ENCODE assay signal across 8 cellular contexts in genomic region chr7:44213872-44214595, GRCh38. TPM values are rescaled to one million over a fixed set of nuclear protein-coding genes. Genes with fewer than 3 reads are reported as not detected.
A peak's percentile ranks its signal among the peaks of the same experiment; 100 is the strongest.
DNase-seq lines count a peak whose midpoint lies in the region; TF ChIP-seq lines count a peak whose summit lies in the region.

No MANE protein-coding gene starts in this region.

- DNase-seq in Caki2 (ENCODE audit: low read depth) (peak; percentile 53), NCI-H69 (lab: John Stamatoyannopoulos, UW) (peak; percentile 88), MCF 10A (ENCODE audit: unreplicated experiment) (peak; percentile 66), lung microvascular endothelial cell (ENCODE audit: low read depth in 2 of 2) (peak; percentile 34 to 58), activated gamma-delta T cell (lab: John Stamatoyannopoulos, UW) (no peak), middle frontal gyrus (ENCODE audit: extremely low spot score, low spot score) (no peak)
- DNase-seq in stimulated activated CD4-positive, alpha-beta T cell treated with anti-CD3 and anti-CD28 coated beads, Interleukin-4, amount 100 ng/mL, for 1 hour: no peak

- TF ChIP-seq CTCF in HEK293 (tag by site-specific recombination; IDR thresholded peaks at IDR 0.05) (peak; percentile 79), MCF 10A (IDR thresholded peaks at IDR 0.05; ENCODE audit: unreplicated experiment) (peak; percentile 30)

- H3K4me3 ChIP-seq in HEK293 (ENCODE audit: low read depth, low read length): no peak overlapping the region

- H3K9me3 Mint-ChIP-seq in MCF 10A (ENCODE audit: unreplicated experiment): no peaks in the 10 kb centered on the region

- POLR2A ChIA-PET in HEK293 (lab: Yijun Ruan, JAX) (interaction anchor here (0.9 to 1.7 kb wide), 3 partner anchors 13 to 367 kb away, joined by 3 to 5 read pairs (median 4); partner anchors contain the start of gene YKT6), MCF 10A (lab: Yijun Ruan, JAX) (interaction anchor here (1.6 kb wide), 1 partner anchor 11 kb away, joined by 3 read pairs; no protein-coding TSS in a partner anchor)

- no peaks in the 10 kb centered on the region for H3K4me1 ChIP-seq in HEK293 (ENCODE audit: control insufficient read depth, insufficient read depth, low read length)

- H3K4me1 Mint-ChIP-seq in MCF 10A (ENCODE audit: insufficient read depth, unreplicated experiment): no peaks in the 10 kb centered on the region

- H3K27ac Mint-ChIP-seq in MCF 10A (ENCODE audit: low read depth, unreplicated experiment): no peak overlapping the region

- CTCF ChIA-PET in HEK293 (lab: Yijun Ruan, JAX): interaction anchor here (0.7 to 3.3 kb wide), 12 partner anchors 8 to 351 kb away, joined by 3 to 13 read pairs (median 4); no protein-coding TSS in a partner anchor
- CTCF ChIA-PET in MCF 10A (lab: Yijun Ruan, JAX): interaction anchor here (0.6 to 1.3 kb wide), 6 partner anchors 8 to 491 kb away, joined by 3 to 7 read pairs (median 3); no protein-coding TSS in a partner anchor

- peaks cover 2 to 42% of the 10 kb centered on the region in 2 experiments; a peak in 1 of 3 replicates for H3K36me3 ChIP-seq in HEK293 (ENCODE audit: control insufficient read depth in 2 of 2, insufficient read depth in 1 of 2, low read length in 2 of 2)

- in situ Hi-C loops in Caki2 (cut with HindIII; ENCODE audit: low pct_unique_long_range_greater_than_20kb, low sequenced_read_pairs): no loop called here

- no peaks in the 10 kb centered on the region for H3K9me3 ChIP-seq in HEK293 (ENCODE audit: control insufficient read depth, insufficient read depth, low read depth, low read length)

- no peak overlapping the region for H3K4me3 Mint-ChIP-seq in MCF 10A (ENCODE audit: unreplicated experiment)

- no peak overlapping the region for H3K27ac ChIP-seq in HEK293 (ENCODE audit: extremely low read depth, low read depth, low read length)

- no peaks in the 10 kb centered on the region for H3K27me3 Mint-ChIP-seq in MCF 10A (ENCODE audit: insufficient read depth, unreplicated experiment)

- BruUV-seq in MCF 10A (replicated peaks; lab: Mats Ljungman, UMichigan): no TSS peak

- peaks cover 37% of the 10 kb centered on the region for H3K36me3 Mint-ChIP-seq in MCF 10A (ENCODE audit: insufficient read depth, unreplicated experiment)

- intact Hi-C loops in MCF 10A (cut with micrococcal nuclease): no loop called here

TF ChIP-seq in HEK293, 187 proteins besides CTCF, POLR2A, EP300 and RAD21:
- peak; percentile 48; the same call in 1 of the 2 replicates for TF ChIP-seq ZNF654 (tag by site-specific recombination; IDR thresholded peaks at IDR 0.05; ENCODE audit: low read depth)
- TF ChIP-seq ZFHX2 (tag by site-specific recombination; conservative IDR thresholded peaks at IDR 0.05): no peak
- TF ChIP-seq KLF8 (tag by site-specific recombination; IDR thresholded peaks at IDR 0.05): peak; percentile 63; the same call in 1 of the 2 replicates
- TF ChIP-seq ZIC2 (tag by site-specific recombination; IDR thresholded peaks at IDR 0.05): peak; percentile 27
- no peak for TF ChIP-seq KLF10 (tag by site-specific recombination; IDR thresholded peaks at IDR 0.05)
- peak; percentile 75; the same call in 1 of the 2 replicates for TF ChIP-seq ZNF660 (tag by site-specific recombination; IDR thresholded peaks at IDR 0.05)
- no peak for TF ChIP-seq ZNF48 (tag by site-specific recombination; IDR thresholded peaks at IDR 0.05)
- TF ChIP-seq ZNF600 (tag by site-specific recombination; IDR thresholded peaks at IDR 0.05): peak; percentile 51; the same call in 1 of the 2 replicates
- TF ChIP-seq ZNF350 (tag by site-specific recombination; IDR thresholded peaks at IDR 0.05): no peak
- TF ChIP-seq ZNF2 (tag by site-specific recombination; IDR thresholded peaks at IDR 0.05): 0 out of 2 replicates have a peak, but pooled peaks have one; percentile 66
- TF ChIP-seq ZNF112 (tag by site-specific recombination; IDR thresholded peaks at IDR 0.05): no peak
- TF ChIP-seq SCRT2 (tag by site-specific recombination; IDR thresholded peaks at IDR 0.05): peak; percentile 70
- TF ChIP-seq, protein P1, sequence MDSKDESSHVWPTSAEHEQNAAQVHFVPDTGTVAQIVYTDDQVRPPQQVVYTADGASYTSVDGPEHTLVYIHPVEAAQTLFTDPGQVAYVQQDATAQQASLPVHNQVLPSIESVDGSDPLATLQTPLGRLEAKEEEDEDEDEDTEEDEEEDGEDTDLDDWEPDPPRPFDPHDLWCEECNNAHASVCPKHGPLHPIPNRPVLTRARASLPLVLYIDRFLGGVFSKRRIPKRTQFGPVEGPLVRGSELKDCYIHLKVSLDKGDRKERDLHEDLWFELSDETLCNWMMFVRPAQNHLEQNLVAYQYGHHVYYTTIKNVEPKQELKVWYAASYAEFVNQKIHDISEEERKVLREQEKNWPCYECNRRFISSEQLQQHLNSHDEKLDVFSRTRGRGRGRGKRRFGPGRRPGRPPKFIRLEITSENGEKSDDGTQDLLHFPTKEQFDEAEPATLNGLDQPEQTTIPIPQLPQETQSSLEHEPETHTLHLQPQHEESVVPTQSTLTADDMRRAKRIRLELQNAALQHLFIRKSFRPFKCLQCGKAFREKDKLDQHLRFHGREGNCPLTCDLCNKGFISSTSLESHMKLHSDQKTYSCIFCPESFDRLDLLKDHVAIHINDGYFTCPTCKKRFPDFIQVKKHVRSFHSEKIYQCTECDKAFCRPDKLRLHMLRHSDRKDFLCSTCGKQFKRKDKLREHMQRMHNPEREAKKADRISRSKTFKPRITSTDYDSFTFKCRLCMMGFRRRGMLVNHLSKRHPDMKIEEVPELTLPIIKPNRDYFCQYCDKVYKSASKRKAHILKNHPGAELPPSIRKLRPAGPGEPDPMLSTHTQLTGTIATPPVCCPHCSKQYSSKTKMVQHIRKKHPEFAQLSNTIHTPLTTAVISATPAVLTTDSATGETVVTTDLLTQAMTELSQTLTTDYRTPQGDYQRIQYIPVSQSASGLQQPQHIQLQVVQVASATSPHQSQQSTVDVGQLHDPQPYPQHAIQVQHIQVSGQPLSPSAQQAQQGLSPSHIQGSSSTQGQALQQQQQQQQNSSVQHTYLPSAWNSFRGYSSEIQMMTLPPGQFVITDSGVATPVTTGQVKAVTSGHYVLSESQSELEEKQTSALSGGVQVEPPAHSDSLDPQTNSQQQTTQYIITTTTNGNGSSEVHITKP (tag by site-specific recombination; IDR thresholded peaks at IDR 0.05): no peak
- no peak for TF ChIP-seq KLF1 (tag by site-specific recombination; IDR thresholded peaks at IDR 0.05)
- TF ChIP-seq ZSCAN30 (tag by site-specific recombination; IDR thresholded peaks at IDR 0.05): peak; percentile 30; the same call in 1 of the 2 replicates
- TF ChIP-seq BCL6B (tag by site-specific recombination; IDR thresholded peaks at IDR 0.05): no peak
- no peak for TF ChIP-seq ZNF114 (tag by site-specific recombination; IDR thresholded peaks at IDR 0.05)
- TF ChIP-seq ZNF510 (tag by site-specific recombination; IDR thresholded peaks at IDR 0.05; ENCODE audit: insufficient replicate concordance): no peak
- peak; percentile 94 for TF ChIP-seq ZBTB17 (tag by site-specific recombination; IDR thresholded peaks at IDR 0.05)
- TF ChIP-seq, protein P2, sequence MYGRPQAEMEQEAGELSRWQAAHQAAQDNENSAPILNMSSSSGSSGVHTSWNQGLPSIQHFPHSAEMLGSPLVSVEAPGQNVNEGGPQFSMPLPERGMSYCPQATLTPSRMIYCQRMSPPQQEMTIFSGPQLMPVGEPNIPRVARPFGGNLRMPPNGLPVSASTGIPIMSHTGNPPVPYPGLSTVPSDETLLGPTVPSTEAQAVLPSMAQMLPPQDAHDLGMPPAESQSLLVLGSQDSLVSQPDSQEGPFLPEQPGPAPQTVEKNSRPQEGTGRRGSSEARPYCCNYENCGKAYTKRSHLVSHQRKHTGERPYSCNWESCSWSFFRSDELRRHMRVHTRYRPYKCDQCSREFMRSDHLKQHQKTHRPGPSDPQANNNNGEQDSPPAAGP (tag by site-specific recombination; IDR thresholded peaks at IDR 0.05): peak; percentile 85
- no peak for TF ChIP-seq ZNF843 (tag by site-specific recombination; IDR thresholded peaks at IDR 0.05)
- TF ChIP-seq ZNF10 (tag by site-specific recombination; IDR thresholded peaks at IDR 0.05): peak; percentile 83
- TF ChIP-seq, protein P3, sequence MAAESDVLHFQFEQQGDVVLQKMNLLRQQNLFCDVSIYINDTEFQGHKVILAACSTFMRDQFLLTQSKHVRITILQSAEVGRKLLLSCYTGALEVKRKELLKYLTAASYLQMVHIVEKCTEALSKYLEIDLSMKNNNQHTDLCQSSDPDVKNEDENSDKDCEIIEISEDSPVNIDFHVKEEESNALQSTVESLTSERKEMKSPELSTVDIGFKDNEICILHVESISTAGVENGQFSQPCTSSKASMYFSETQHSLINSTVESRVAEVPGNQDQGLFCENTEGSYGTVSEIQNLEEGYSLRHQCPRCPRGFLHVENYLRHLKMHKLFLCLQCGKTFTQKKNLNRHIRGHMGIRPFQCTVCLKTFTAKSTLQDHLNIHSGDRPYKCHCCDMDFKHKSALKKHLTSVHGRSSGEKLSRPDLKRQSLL (tag by site-specific recombination; IDR thresholded peaks at IDR 0.05): no peak
- no peak for TF ChIP-seq ZFP3 (tag by site-specific recombination; IDR thresholded peaks at IDR 0.05; ENCODE audit: low read depth)

RNA-seq across cellular contexts. Expression of gene YKT6, which starts 13.3 kb away (rescaled TPM):
- 71.2 and 102 TPM in 2 replicates for total RNA-seq in Caki2 (2014; rRNA removed; shearing (Covaris generic); ENCODE audit: low replicate concordance)
- total RNA-seq in MCF 10A (2022) (107 and 153 TPM in 2 replicates), lung microvascular endothelial cell (75.0 and 78.9 TPM in 2 replicates)

RNA-seq across cellular contexts. Expression of gene GCK, which starts 24.8 kb away (rescaled TPM):
- total RNA-seq in Caki2 (2014; rRNA removed; shearing (Covaris generic); ENCODE audit: low replicate concordance): not detected in 2 replicates
- total RNA-seq in MCF 10A (2022): not detected in 2 replicates
- total RNA-seq in lung microvascular endothelial cell: 0.20 and 0.22 TPM in 2 replicates

Comparison
In these comparisons a context has a peak if more than half of its experiments do, and no peak if none do; other contexts are left out.
1. DNase-seq: peak in Caki2 (single experiment), NCI-H69 (single experiment), MCF 10A (single experiment) and lung microvascular endothelial cell (2 of 2); none in activated gamma-delta T cell (single experiment), middle frontal gyrus (single experiment) and stimulated activated CD4-positive, alpha-beta T cell treated with anti-CD3 and anti-CD28 coated beads, Interleukin-4, amount 100 ng/mL, for 1 hour (single experiment).